ENCODE assay signal across 8 cellular contexts in the genomic region with DNA sequence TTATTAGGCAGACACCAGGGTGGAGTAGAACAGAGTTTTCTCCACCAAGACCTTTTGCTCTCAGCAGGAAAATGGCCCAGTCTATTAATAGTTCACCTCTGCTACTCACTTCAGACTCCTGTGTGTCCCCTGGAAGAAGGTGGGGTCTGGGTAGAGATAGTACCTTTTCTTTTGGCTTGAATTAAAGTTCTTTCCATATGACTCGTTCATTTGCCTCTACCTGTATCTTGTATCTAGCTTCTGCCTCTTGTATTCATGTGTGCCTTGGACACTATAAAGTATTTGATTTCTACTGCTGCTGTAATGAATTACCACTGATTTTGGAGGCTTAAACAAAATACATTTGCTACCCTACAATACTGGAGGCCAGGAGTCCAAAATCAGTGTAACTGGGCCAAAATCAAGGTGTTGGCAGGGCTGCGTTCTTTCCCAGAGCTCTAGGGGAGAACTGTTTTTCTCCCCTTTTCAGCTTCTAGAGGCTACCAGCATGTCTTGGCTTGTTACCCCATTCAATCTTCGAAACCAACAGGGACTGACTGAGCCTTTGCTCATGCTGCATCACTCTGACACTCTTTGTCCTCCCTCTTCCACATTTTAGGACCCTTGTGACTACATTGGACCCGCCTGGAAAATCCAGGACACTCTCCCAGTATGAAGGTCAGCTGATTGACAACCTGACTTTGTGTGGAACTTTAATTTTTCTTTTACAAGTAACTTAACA.
"Had no signal": no experiment of that assay in that cellular context is flagged by ENCODE, and none has a peak within 500 bp of the region (broad histone marks: within the 10 kb centered on the region; RNA-seq: fewer than 3 reads in every experiment).

No MANE protein-coding gene starts in this region.

- H3K36me3 ChIP-seq: left ventricle myocardium inferior, tibial nerve, vagina had no signal

- DNase-seq: activated CD4-positive, CD25-positive, alpha-beta regulatory T cell; activated effector memory CD4-positive, alpha-beta T cell treated with Interleukin-2 at 50 U/mL for 16 hours; left ventricle myocardium inferior; right cardiac atrium had no signal

- H3K27ac ChIP-seq: left ventricle myocardium inferior, tibial nerve, vagina had no signal

- ATAC-seq: right cardiac atrium had no signal

- H3K9me3 ChIP-seq: left ventricle myocardium inferior, tibial nerve, vagina had no signal

- H3K4me1 ChIP-seq: left ventricle myocardium inferior, vagina had no signal

- H3K27me3 ChIP-seq: tibial nerve, vagina had no signal

- H3K4me3 ChIP-seq: left ventricle myocardium inferior, tibial nerve, vagina had no signal

- FAIRE-seq: astrocyte, small intestine had no signal
